ENCODE assay signal across 2 cellular contexts in the genomic region with DNA sequence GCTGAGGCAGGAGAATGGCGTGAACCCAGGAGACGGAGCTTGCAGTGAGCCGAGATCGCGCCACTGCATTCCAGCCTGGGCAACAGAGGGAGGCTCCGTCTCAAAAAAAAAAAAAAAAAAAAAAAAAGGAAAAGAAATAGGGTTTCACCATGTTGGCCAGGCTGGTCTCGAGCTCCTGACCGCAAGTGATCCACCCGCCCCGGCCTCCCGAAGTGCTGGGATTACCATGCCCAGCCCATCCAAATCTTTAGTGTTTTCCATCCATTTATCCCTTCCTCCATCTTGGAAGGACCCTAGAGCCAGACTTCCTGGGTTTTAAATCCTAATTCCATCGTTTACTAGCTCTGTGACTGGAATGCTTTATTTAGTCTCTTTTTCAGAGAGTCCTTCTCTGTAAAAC. TPM values are rescaled to one million over a fixed set of nuclear protein-coding genes. Genes with fewer than 3 reads are reported as not detected.
DNase-seq lines count a peak whose midpoint lies in the region; ATAC-seq and TF ChIP-seq lines count a peak whose summit lies in the region.
"Not testable (repeated sequence)": the region's sequence is repeated elsewhere in the genome, so short reads cannot be mapped to it uniquely, and the experiment has no call there.

No MANE protein-coding gene starts in this region.

- H3K4me3 ChIP-seq in CD8-positive, alpha-beta T cell (ENCODE audit: low read depth, low read length): not testable (repeated sequence)

- CTCF ChIA-PET in CD8-positive, alpha-beta T cell (lab: Charles Lee): interaction anchor here (1.7 kb wide), 1 partner anchor 111 kb away, joined by 4 read pairs; no protein-coding TSS in a partner anchor

- intact Hi-C loops in CD8-positive, alpha-beta T cell (cut with DNase I, micrococcal nuclease): not testable (repeated sequence)

- not testable (repeated sequence) for DNase-seq in CD8-positive, alpha-beta T cell; endothelial cell (ENCODE audit: low spot score)

- not testable (repeated sequence) for TF ChIP-seq CTCF in CD8-positive, alpha-beta T cell (IDR thresholded peaks at IDR 0.05); endothelial cell (IDR thresholded peaks at IDR 0.05; ENCODE audit: unreplicated experiment)

- H3K27me3 Mint-ChIP-seq in CD8-positive, alpha-beta T cell (ENCODE audit: low read depth); endothelial cell (ENCODE audit: unreplicated experiment): not testable (repeated sequence)

- ATAC-seq in CD8-positive, alpha-beta T cell: not testable (repeated sequence)

- H3K27ac Mint-ChIP-seq in CD8-positive, alpha-beta T cell: peak overlapping the region; percentile 11
- not testable (repeated sequence) for H3K27ac Mint-ChIP-seq in endothelial cell (ENCODE audit: unreplicated experiment)

- H3K9me3 ChIP-seq in CD8-positive, alpha-beta T cell (ENCODE audit: low read length): not testable (repeated sequence)

- POLR2A ChIA-PET in CD8-positive, alpha-beta T cell (lab: Charles Lee): interaction anchor here (0.7 kb wide), 1 partner anchor 11 kb away, joined by 3 read pairs; no protein-coding TSS in a partner anchor

- H3K36me3 Mint-ChIP-seq in CD8-positive, alpha-beta T cell: peaks cover 84% of the 10 kb centered on the region
- peaks cover 51% of the 10 kb centered on the region for H3K36me3 Mint-ChIP-seq in endothelial cell (ENCODE audit: low read depth, unreplicated experiment)

- not testable (repeated sequence) for H3K27ac ChIP-seq in CD8-positive, alpha-beta T cell (ENCODE audit: low read depth, low read length)

- not testable (repeated sequence) for H3K4me1 Mint-ChIP-seq in CD8-positive, alpha-beta T cell (ENCODE audit: low read depth); endothelial cell (ENCODE audit: unreplicated experiment)

- not testable (repeated sequence) for H3K9me3 Mint-ChIP-seq in CD8-positive, alpha-beta T cell; endothelial cell (ENCODE audit: unreplicated experiment)

- H3K36me3 ChIP-seq in CD8-positive, alpha-beta T cell (ENCODE audit: insufficient read depth, low read length): peaks cover 72% of the 10 kb centered on the region

- H3K27me3 ChIP-seq in CD8-positive, alpha-beta T cell (ENCODE audit: insufficient read depth, low read length): not testable (repeated sequence)

- H3K4me1 ChIP-seq in CD8-positive, alpha-beta T cell (ENCODE audit: insufficient read depth, low read length): not testable (repeated sequence)

- not testable (repeated sequence) for H3K4me3 Mint-ChIP-seq in CD8-positive, alpha-beta T cell
- H3K4me3 Mint-ChIP-seq in endothelial cell (ENCODE audit: unreplicated experiment): peak overlapping the region; percentile 62

RNA-seq across cellular contexts. Expression of a gene that starts 20.5 kb away (rescaled TPM):
- 100 to 1,000 TPM; 359 TPM for total RNA-seq in CD8-positive, alpha-beta T cell
- 662 TPM for total RNA-seq in endothelial cell (ENCODE audit: unreplicated experiment)
